8 cellular contexts compared by ENCODE assay signal in the genomic region with DNA sequence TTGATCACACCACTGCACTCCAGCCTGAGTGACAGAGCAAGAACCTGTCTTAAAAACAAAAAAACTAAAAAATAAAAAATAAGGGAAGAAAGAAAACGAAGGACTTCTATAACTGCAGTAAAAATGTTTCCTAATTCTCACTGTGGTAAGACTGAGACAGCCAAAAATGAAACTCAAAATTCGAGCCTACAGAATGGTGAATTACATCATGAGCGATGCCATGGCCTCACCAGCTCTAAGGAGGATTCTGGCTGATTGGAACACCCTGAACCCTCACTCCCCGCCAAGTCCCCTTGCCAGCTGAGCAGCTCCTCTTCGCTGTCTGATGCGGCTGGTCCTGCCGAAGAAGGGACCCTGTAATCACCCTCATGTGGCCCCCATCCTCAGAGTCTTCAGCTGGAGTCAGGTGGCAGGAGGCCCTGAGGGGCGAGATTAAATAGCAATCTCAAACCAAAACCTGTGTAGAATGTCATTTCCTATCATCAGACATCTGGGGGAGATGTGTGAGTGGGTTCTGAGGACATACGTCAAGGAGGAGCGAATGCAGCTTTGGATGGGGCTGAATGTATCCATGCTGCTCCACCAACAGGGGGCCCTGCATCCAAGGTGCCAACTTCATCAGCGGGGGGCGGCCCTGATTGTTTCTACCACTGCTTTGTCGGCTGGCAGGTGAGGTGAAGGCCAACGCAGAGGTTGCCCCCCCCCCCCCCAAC. TPM values are rescaled to one million over a fixed set of nuclear protein-coding genes. Genes with fewer than 3 reads are reported as not detected.
DNase-seq lines count a peak whose midpoint lies in the region; ATAC-seq lines count a peak whose summit lies in the region.

No MANE protein-coding gene starts in this region.

- H2AFZ ChIP-seq in trophoblast cell (ENCODE audit: insufficient read depth, low read length, poor library complexity) = no peak overlapping the region

- H3K4me2 ChIP-seq in trophoblast cell (ENCODE audit: low read length) = no peak overlapping the region

- H2BK5ac ChIP-seq in trophoblast cell (ENCODE audit: low read depth, low read length, poor library complexity) = peak overlapping the region; percentile 79

- peak overlapping the region; percentile 93 for H4K91ac ChIP-seq in trophoblast cell (ENCODE audit: low read depth, low read length)

- peak overlapping the region; percentile 90 for H2AK5ac ChIP-seq in trophoblast cell (ENCODE audit: low read length)

- peaks cover 33% of the 10 kb centered on the region for H3K79me1 ChIP-seq in trophoblast cell (ENCODE audit: low read length)

- H2BK12ac ChIP-seq in trophoblast cell (ENCODE audit: low read length) = peak overlapping the region; percentile 97

- H3K79me2 ChIP-seq in trophoblast cell (ENCODE audit: control insufficient read depth, insufficient read depth, low read length, poor library complexity) = no peaks in the 10 kb centered on the region

- no peaks in the 10 kb centered on the region for H3K36me3 ChIP-seq in trophoblast cell (ENCODE audit: control insufficient read depth in 1 of 2, insufficient read depth in 2 of 2, low read length in 2 of 2)

- no peak overlapping the region for H3K4me3 ChIP-seq in trophoblast cell (ENCODE audit: low read depth, low read length)

- WGBS in trophoblast cell (ENCODE audit: extremely low coverage, insufficient coverage, insufficient read length) = no CpG with 5 or more reads among the region's 14 CpGs

- no peak overlapping the region for H4K8ac ChIP-seq in trophoblast cell (ENCODE audit: low read depth, low read length)

- no peak overlapping the region for H4K12ac ChIP-seq in trophoblast cell (ENCODE audit: low read depth, low read length)

- H3K18ac ChIP-seq in trophoblast cell (ENCODE audit: low read length) = peak overlapping the region; percentile 67

- DNase-seq in DMS153 treated with DMSO at 0.1 percent for 48 hours (lab: John Stamatoyannopoulos, UW; ENCODE audit: unreplicated experiment) (peak; percentile 2), DMS153 (lab: John Stamatoyannopoulos, UW) (no peak), NAMALWA (ENCODE audit: low spot score) (peak; percentile 31), dermis blood vessel endothelial cell (peak; percentile 43), trophoblast cell (peak in 1 of 2 donors; percentile 28), ureter (ENCODE audit: low spot score) (no peak), hypothalamus (lab: John Stamatoyannopoulos, UW) (no peak)

- H3K9ac ChIP-seq in trophoblast cell (ENCODE audit: low read length) = no peak overlapping the region

- H3K14ac ChIP-seq in trophoblast cell (ENCODE audit: low read length) = peak overlapping the region; percentile 79

- H3K23ac ChIP-seq in trophoblast cell (ENCODE audit: low read length) = no peak overlapping the region

- no peak for ATAC-seq in GM18870 (IDR thresholded peaks at IDR 0.05; ENCODE audit: unreplicated experiment)

- no peaks in the 10 kb centered on the region for H3K27me3 ChIP-seq in trophoblast cell (ENCODE audit: insufficient read depth, low read length)

- H3K4ac ChIP-seq in trophoblast cell (ENCODE audit: low read depth, low read length) = peak overlapping the region; percentile 15

- peaks cover 2% of the 10 kb centered on the region for H3K9me3 ChIP-seq in trophoblast cell (ENCODE audit: insufficient read depth, low read depth, low read length)

- H3K4me1 ChIP-seq in trophoblast cell (ENCODE audit: control insufficient read depth in 1 of 2, insufficient read depth in 2 of 2, low read length in 2 of 2) = peaks cover 33 to 34% of the 10 kb centered on the region in 2 experiments

- peak overlapping the region; percentile 95 for H2BK120ac ChIP-seq in trophoblast cell (ENCODE audit: insufficient read depth, low read length, poor library complexity)

- peak overlapping the region; percentile 90 for H3K27ac ChIP-seq in trophoblast cell (ENCODE audit: low read depth, low read length)

RNA-seq across cellular contexts. Expression of a gene that starts 29.2 kb away (rescaled TPM):
- total RNA-seq in dermis blood vessel endothelial cell = 75.7 and 80.1 TPM in 2 replicates
- 16.2 and 16.3 TPM in 2 replicates for polyA plus RNA-seq in trophoblast cell (2013)
- 5.9 TPM for total RNA-seq in ureter

Comparison
In these comparisons a context has a peak if more than half of its experiments do, and no peak if none do; other contexts are left out.
1. DNase-seq: peak in DMS153 treated with DMSO at 0.1 percent for 48 hours (single experiment), NAMALWA (single experiment) and dermis blood vessel endothelial cell (single experiment); none in DMS153 (single experiment), ureter (single experiment) and hypothalamus (0 of 51).
2. RNA of a gene that starts 29.2 kb away (total RNA-seq): 75.7 to 80.1 TPM in dermis blood vessel endothelial cell; 5.9 TPM in ureter (single experiment); every median in the first group is over 10 times any median in the second.